In the genomic region with DNA sequence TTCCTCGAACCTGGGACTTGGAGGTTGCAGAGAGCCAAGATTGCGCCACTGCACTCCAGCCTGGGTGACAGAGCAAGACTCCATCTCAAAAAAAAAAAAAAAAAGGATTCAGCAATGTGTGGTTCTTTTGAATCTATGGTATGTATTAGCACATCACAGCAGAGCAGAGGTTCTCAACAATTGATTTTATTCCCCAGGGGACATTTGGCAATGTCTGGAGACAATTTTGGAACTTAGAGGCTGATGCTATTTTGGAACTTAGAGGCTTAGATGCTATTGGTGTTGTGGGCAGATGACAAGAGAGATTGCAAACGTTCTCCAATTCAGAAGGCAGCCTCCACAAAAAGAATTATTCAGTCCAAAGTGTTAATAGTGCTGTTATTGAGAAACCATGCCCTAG, we compare ENCODE assay signal across 19 cellular contexts.
DNase-seq lines count a peak whose midpoint lies in the region; ATAC-seq lines count a peak whose summit lies in the region.
"Had no signal": no experiment of that assay in that cellular context is flagged by ENCODE, and none has a peak within 500 bp of the region (broad histone marks: within the 10 kb centered on the region; RNA-seq: fewer than 3 reads in every experiment).

No MANE protein-coding gene starts in this region.

- H3K27ac Mint-ChIP-seq in activated T-helper 17 cell treated with anti-CD3 and anti-CD28 coated beads, Interleukin-2, amount 50 U/mL, for 72 hours, result peak overlapping the region; percentile 5
- H3K27ac Mint-ChIP-seq: CD4-positive, alpha-beta memory T cell had no signal

- peak; percentile 39 for DNase-seq in EH (ENCODE audit: low read depth)
- DNase-seq in fibroblast of gingiva (ENCODE audit: low read depth), result peak; percentile 53
- no peak for DNase-seq in left ventricle myocardium superior
- no peak for DNase-seq in dedifferentiated amniotic fluid mesenchymal stem cell (ENCODE audit: extremely low spot score)
- no peak for DNase-seq in amygdala (lab: John Stamatoyannopoulos, UW)
- DNase-seq: 8988T; ACHN; C1 segment of cervical spinal cord; Calu3; CD4-positive, alpha-beta memory T cell; COR-L47; DMS53; DMS79 treated with DMSO at 0.1 percent for 48 hours; GM23248; H9 had no signal

- H3K9me3 Mint-ChIP-seq in activated T-helper 17 cell treated with anti-CD3 and anti-CD28 coated beads, Interleukin-2, amount 50 U/mL, for 72 hours, result peaks cover 3% of the 10 kb centered on the region

- intact Hi-C loops in left ventricle myocardium superior (cut with micrococcal nuclease), result no loop called here

- ATAC-seq in activated T-helper 17 cell treated with anti-CD3 and anti-CD28 coated beads, Interleukin-2, amount 50 U/mL, for 72 hours (replicated peaks), result no peak
- no peak for ATAC-seq in left ventricle myocardium superior
- ATAC-seq in HG03280 (IDR thresholded peaks at IDR 0.05; ENCODE audit: unreplicated experiment), result no peak
- ATAC-seq: A549, HCT116 had no signal

- H3K4me3 Mint-ChIP-seq in activated T-helper 17 cell treated with anti-CD3 and anti-CD28 coated beads, Interleukin-2, amount 50 U/mL, for 72 hours, result no peak overlapping the region
- H3K4me3 Mint-ChIP-seq: CD4-positive, alpha-beta memory T cell; H9 had no signal

- no peaks in the 10 kb centered on the region for H3K36me3 Mint-ChIP-seq in activated T-helper 17 cell treated with anti-CD3 and anti-CD28 coated beads, Interleukin-2, amount 50 U/mL, for 72 hours (ENCODE audit: low read depth)
- H3K36me3 Mint-ChIP-seq: CD4-positive, alpha-beta memory T cell had no signal

- H3K27me3 Mint-ChIP-seq in activated T-helper 17 cell treated with anti-CD3 and anti-CD28 coated beads, Interleukin-2, amount 50 U/mL, for 72 hours, result no peaks in the 10 kb centered on the region

- H3K4me1 Mint-ChIP-seq in activated T-helper 17 cell treated with anti-CD3 and anti-CD28 coated beads, Interleukin-2, amount 50 U/mL, for 72 hours, result peaks cover 13% of the 10 kb centered on the region

Comparison
In these comparisons a context has a peak if more than half of its experiments do, and no peak if none do; other contexts are left out.
1. DNase-seq: peak in EH (single experiment) and fibroblast of gingiva (single experiment); none in left ventricle myocardium superior (single experiment), dedifferentiated amniotic fluid mesenchymal stem cell (single experiment) and amygdala (0 of 56).